ENCODE assay signal across 1 cellular context in genomic region chr1:7538849-7539771, GRCh38.
TF ChIP-seq lines count a peak whose summit lies in the region.

No MANE protein-coding gene starts in this region.

TF ChIP-seq in SK-N-SH, 30 proteins besides CTCF, POLR2A, EP300 and RAD21 (continued from another document):
- TF ChIP-seq REST (IDR thresholded peaks at IDR 0.05; ENCODE audit: low read depth, low read length) = no peak
- no peak for TF ChIP-seq SMC3 (IDR thresholded peaks at IDR 0.05; ENCODE audit: low read depth, low read length)
